In genomic region chr2:156350374-156351142, GRCh38 we compare ENCODE assay signal across 23 cellular contexts.
"Had no signal": no experiment of that assay in that cellular context is flagged by ENCODE, and none has a peak within 500 bp of the region (broad histone marks: within the 10 kb centered on the region; RNA-seq: fewer than 3 reads in every experiment).

No MANE protein-coding gene starts in this region.

- H3K27me3 ChIP-seq: adrenal gland had no signal

- H3K36me3 Mint-ChIP-seq: activated naive CD4-positive, alpha-beta T cell treated with anti-CD3 and anti-CD28 coated beads, Interleukin-2, amount 10 ng/mL, durations not matched to agents 7 days and 5 days had no signal

- H3K9me3 Mint-ChIP-seq: activated B cell treated with CpG ODN at 0.5 μM for 24 hours; activated CD4-positive, alpha-beta T cell treated with anti-CD3 and anti-CD28 coated beads, Interleukin-2, amount 10 ng/mL, durations not matched to agents 24 days and 14 days; activated naive CD4-positive, alpha-beta T cell treated with anti-CD3 and anti-CD28 coated beads, Interleukin-2, amount 10 ng/mL, durations not matched to agents 7 days and 5 days; activated naive CD8-positive, alpha-beta T cell treated with anti-CD3 and anti-CD28 coated beads, Interleukin-2, amount 10 ng/mL, durations not matched to agents 7 days and 5 days; activated T-cell treated with anti-CD3 and anti-CD28 coated beads, Interleukin-2, amount 50 U/mL, for 72 hours; activated T-helper 2 cell treated with anti-CD3 and anti-CD28 coated beads, Interferon-gamma antibody, Interleukin-2, Interleukin-4, amounts not matched to agents 10 μg/mL and 5 μg/mL and 100 μg/mL, durations not matched to agents 14 hours and 24 hours and 36 hours had no signal

- H3K9me3 ChIP-seq: adrenal gland had no signal

- H3K4me1 ChIP-seq: adrenal gland had no signal

- H3K27ac Mint-ChIP-seq: activated B cell treated with CpG ODN at 0.5 μM for 24 hours; activated CD4-positive, alpha-beta T cell treated with anti-CD3 and anti-CD28 coated beads, Interleukin-2, amount 10 ng/mL, durations not matched to agents 24 days and 14 days; activated naive CD4-positive, alpha-beta T cell treated with anti-CD3 and anti-CD28 coated beads, Interleukin-2, amount 10 ng/mL, durations not matched to agents 7 days and 5 days; activated naive CD8-positive, alpha-beta T cell treated with anti-CD3 and anti-CD28 coated beads, Interleukin-2, amount 10 ng/mL, durations not matched to agents 7 days and 5 days; activated T-cell treated with anti-CD3 and anti-CD28 coated beads, Interleukin-2, amount 50 U/mL, for 72 hours; activated T-helper 2 cell treated with anti-CD3 and anti-CD28 coated beads, Interferon-gamma antibody, Interleukin-2, Interleukin-4, amounts not matched to agents 10 μg/mL and 5 μg/mL and 100 μg/mL, durations not matched to agents 14 hours and 24 hours and 36 hours; T-helper 17 cell had no signal

- H3K4me3 Mint-ChIP-seq: activated B cell treated with CpG ODN at 0.5 μM for 24 hours; activated CD4-positive, alpha-beta T cell treated with anti-CD3 and anti-CD28 coated beads, Interleukin-2, amount 10 ng/mL, durations not matched to agents 24 days and 14 days; activated naive CD4-positive, alpha-beta T cell treated with anti-CD3 and anti-CD28 coated beads, Interleukin-2, amount 10 ng/mL, durations not matched to agents 7 days and 5 days; activated naive CD8-positive, alpha-beta T cell treated with anti-CD3 and anti-CD28 coated beads, Interleukin-2, amount 10 ng/mL, durations not matched to agents 7 days and 5 days; activated T-cell treated with anti-CD3 and anti-CD28 coated beads, Interleukin-2, amount 50 U/mL, for 72 hours; T-helper 17 cell had no signal

- H3K27me3 Mint-ChIP-seq: activated B cell treated with CpG ODN at 0.5 μM for 24 hours; activated naive CD4-positive, alpha-beta T cell treated with anti-CD3 and anti-CD28 coated beads, Interleukin-2, amount 10 ng/mL, durations not matched to agents 7 days and 5 days; activated naive CD8-positive, alpha-beta T cell treated with anti-CD3 and anti-CD28 coated beads, Interleukin-2, amount 10 ng/mL, durations not matched to agents 7 days and 5 days; T-helper 17 cell had no signal

- DNase-seq: activated B cell treated with CpG ODN at 0.5 μM for 24 hours; activated CD4-positive, alpha-beta T cell treated with anti-CD3 and anti-CD28 coated beads for 1 hour; activated CD4-positive, alpha-beta T cell treated with anti-CD3 and anti-CD28 coated beads, Interleukin-2, amount 10 ng/mL, durations not matched to agents 24 days and 14 days; activated CD4-positive, alpha-beta T cell treated with anti-CD3 and anti-CD28 coated beads, Interleukin-2, amount 50 U/mL, for 48 hours; activated CD8-positive, alpha-beta memory T cell treated with anti-CD3 and anti-CD28 coated beads for 24 hours; activated gamma-delta T cell treated with Interleukin-2 at 50 U/mL for 16 hours; activated naive CD4-positive, alpha-beta T cell treated with anti-CD3 and anti-CD28 coated beads, Interleukin-2, amount 10 ng/mL, durations not matched to agents 7 days and 5 days; activated naive CD8-positive, alpha-beta T cell treated with anti-CD3 and anti-CD28 coated beads, Interleukin-2, amount 10 ng/mL, durations not matched to agents 7 days and 5 days; activated T-cell treated with anti-CD3 and anti-CD28 coated beads for 4 hours; activated T-cell treated with anti-CD3 and anti-CD28 coated beads, Interleukin-2, amount 50 U/mL, for 72 hours; adrenal gland; anterior cingulate cortex; cerebellar nuclear complex; Karpas-422; NCI-H1105 treated with DMSO at 0.1 percent for 48 hours; NCI-H1436 treated with DMSO at 0.1 percent for 48 hours; NCI-H187; NCI-H2081; NCI-H446; SIG-M5; T-helper 17 cell; T-helper 9 cell had no signal

- H3K36me3 ChIP-seq: adrenal gland had no signal

- H3K4me3 ChIP-seq: adrenal gland had no signal

- H3K4me1 Mint-ChIP-seq: activated B cell treated with CpG ODN at 0.5 μM for 24 hours had no signal

- ATAC-seq: activated T-cell treated with anti-CD3 and anti-CD28 coated beads, Interleukin-2, amount 50 U/mL, for 72 hours; T-helper 17 cell had no signal

- H3K27ac ChIP-seq: adrenal gland had no signal
